ENCODE assay signal across 9 cellular contexts in the genomic region with DNA sequence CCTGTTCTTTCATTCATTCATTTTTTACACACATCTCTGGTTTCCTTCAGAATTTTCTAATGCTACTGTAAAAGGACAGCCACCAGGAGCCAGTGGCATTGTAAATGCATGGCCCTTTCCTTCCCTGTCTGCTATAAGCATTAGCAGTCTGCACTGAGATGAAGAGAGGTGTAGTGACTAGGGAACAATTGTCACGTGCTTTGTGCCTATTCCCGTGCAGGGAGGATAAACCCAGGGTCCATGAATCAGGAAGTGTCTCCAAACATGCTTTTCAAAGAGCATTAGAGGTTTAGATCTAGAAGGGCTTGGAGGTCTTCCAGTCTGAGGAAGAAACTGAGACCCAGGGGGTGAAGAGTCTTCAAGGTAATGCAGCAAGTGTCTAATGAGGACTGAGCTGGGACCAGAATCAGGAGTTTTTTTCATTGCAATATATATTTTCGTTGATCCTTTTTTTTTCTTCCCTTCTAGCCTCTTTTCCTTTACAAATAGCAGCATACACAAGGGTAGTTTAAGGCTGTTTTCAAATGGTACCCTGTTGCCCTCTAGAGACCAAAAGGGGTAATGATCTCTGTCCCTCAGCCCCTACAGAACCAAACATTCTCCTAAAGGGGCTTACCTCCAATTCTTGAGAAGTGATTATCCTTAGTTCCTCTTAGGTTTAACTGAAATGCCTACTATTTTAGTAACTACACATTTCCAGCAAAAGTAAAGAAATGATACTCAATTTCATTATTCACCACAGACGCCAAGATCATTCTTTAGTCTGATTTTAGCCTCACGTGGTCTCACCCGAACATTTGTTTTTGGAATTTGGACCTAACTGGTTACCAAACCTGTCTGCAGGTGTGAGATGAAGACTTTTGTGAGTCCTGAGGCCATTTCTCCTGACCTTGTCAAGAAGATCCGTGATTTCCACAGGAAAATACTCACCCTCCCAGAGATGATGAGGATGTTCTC. TPM values are rescaled to one million over a fixed set of nuclear protein-coding genes. Genes with fewer than 3 reads are reported as not detected.
DNase-seq lines count a peak whose midpoint lies in the region; ATAC-seq and TF ChIP-seq lines count a peak whose summit lies in the region.
"Had no signal": no experiment of that assay in that cellular context is flagged by ENCODE, and none has a peak within 500 bp of the region (broad histone marks: within the 10 kb centered on the region; RNA-seq: fewer than 3 reads in every experiment).

No MANE protein-coding gene starts in this region.

- H4K20me1 ChIP-seq in Loucy (ENCODE audit: insufficient read depth, low read length, poor library complexity, severe bottlenecking) = no peaks in the 10 kb centered on the region

- no peaks in the 10 kb centered on the region for H3K36me3 ChIP-seq in Loucy (ENCODE audit: insufficient read depth, low read length)

- H3K9me2 ChIP-seq in Loucy (replicated peaks; ENCODE audit: low read depth, low read length) = no peaks in the 10 kb centered on the region

- no peak overlapping the region for H3K4me3 Mint-ChIP-seq in activated CD4-positive, alpha-beta T cell treated with anti-CD3 and anti-CD28 coated beads for 36 hours
- H3K4me3 Mint-ChIP-seq in osteocyte (ENCODE audit: unreplicated experiment) = no peak overlapping the region

- H3F3A ChIP-seq in Loucy (ENCODE audit: low read depth) = peaks cover 3% of the 10 kb centered on the region; the same call in 1 of the 2 replicates

- H3K4me3 ChIP-seq in Loucy (ENCODE audit: low read length, poor library complexity, severe bottlenecking) = peak overlapping the region; percentile 8

- H2AFZ ChIP-seq in Loucy (ENCODE audit: low read length) = peak overlapping the region; percentile 87

- H3K9ac ChIP-seq in Loucy (ENCODE audit: low read depth, low read length, poor library complexity, severe bottlenecking) = peak overlapping the region; percentile 65

- H3K27ac Mint-ChIP-seq in activated CD4-positive, alpha-beta T cell treated with anti-CD3 and anti-CD28 coated beads for 36 hours = no peak overlapping the region
- H3K27ac Mint-ChIP-seq in osteocyte (ENCODE audit: unreplicated experiment) = no peak overlapping the region

- peak; percentile 83 for ATAC-seq in activated CD4-positive, alpha-beta T cell treated with anti-CD3 and anti-CD28 coated beads for 36 hours
- ATAC-seq in HG02938 (IDR thresholded peaks at IDR 0.05; ENCODE audit: unreplicated experiment) = no peak

- H3K27me3 ChIP-seq in Loucy (ENCODE audit: insufficient read depth, low read length, poor library complexity, severe bottlenecking) = no peaks in the 10 kb centered on the region

- H3K27me3 Mint-ChIP-seq in activated CD4-positive, alpha-beta T cell treated with anti-CD3 and anti-CD28 coated beads for 36 hours = peaks cover 38% of the 10 kb centered on the region
- peaks cover 83% of the 10 kb centered on the region for H3K27me3 Mint-ChIP-seq in osteocyte (ENCODE audit: unreplicated experiment)

- TF ChIP-seq CTCF in Loucy (conservative IDR thresholded peaks at IDR 0.05; ENCODE audit: low read length) (peak; percentile 91), osteocyte (IDR thresholded peaks at IDR 0.05) (peak; percentile 81)

- intact Hi-C loops in activated CD4-positive, alpha-beta T cell treated with anti-CD3 and anti-CD28 coated beads for 36 hours (cut with DNase I, micrococcal nuclease) = loop anchor here (1.0 to 5.0 kb wide), 4 partner anchors 39 to 323 kb away; no protein-coding TSS in a partner anchor

- POLR2A ChIA-PET in activated CD4-positive, alpha-beta T cell treated with anti-CD3 and anti-CD28 coated beads for 36 hours (lab: Charles Lee) = no interaction called here

- no peaks in the 10 kb centered on the region for H3K79me2 ChIP-seq in Loucy (ENCODE audit: insufficient read depth, low read length)

- CTCF ChIA-PET in activated CD4-positive, alpha-beta T cell treated with anti-CD3 and anti-CD28 coated beads for 36 hours (lab: Charles Lee) = interaction anchor here (0.7 to 2.2 kb wide), 3 partner anchors 13 to 133 kb away, joined by 3 to 23 read pairs (median 4); no protein-coding TSS in a partner anchor

- peaks cover 37% of the 10 kb centered on the region for H3K4me1 ChIP-seq in Loucy (ENCODE audit: insufficient read depth, low read length, poor library complexity, severe bottlenecking)

- H3K9me3 Mint-ChIP-seq in activated CD4-positive, alpha-beta T cell treated with anti-CD3 and anti-CD28 coated beads for 36 hours (ENCODE audit: low read depth) = no peaks in the 10 kb centered on the region
- no peaks in the 10 kb centered on the region for H3K9me3 Mint-ChIP-seq in osteocyte (ENCODE audit: unreplicated experiment)

- H3K36me3 Mint-ChIP-seq in activated CD4-positive, alpha-beta T cell treated with anti-CD3 and anti-CD28 coated beads for 36 hours (ENCODE audit: low read depth) = no peaks in the 10 kb centered on the region
- H3K36me3 Mint-ChIP-seq in osteocyte (ENCODE audit: unreplicated experiment) = no peaks in the 10 kb centered on the region

- H3K9me3 ChIP-seq in Loucy (ENCODE audit: insufficient read depth, low read depth, low read length) = no peaks in the 10 kb centered on the region

- peak; percentile 16 for DNase-seq in activated CD4-positive, alpha-beta T cell treated with anti-CD3 and anti-CD28 coated beads for 36 hours
- no peak for DNase-seq in activated CD4-positive, alpha-beta T cell treated with anti-CD3 and anti-CD28 coated beads, Interleukin-2, amount 50 U/mL, for 1 hour
- DNase-seq in T1000 (lab: John Stamatoyannopoulos, UW) (peak; percentile 13), fibroblast of the conjunctiva (ENCODE audit: low read depth) (peak; percentile 12), osteocyte (ENCODE audit: extremely low spot score, unreplicated experiment) (no peak), UCSD-AML1 (lab: John Stamatoyannopoulos, UW; ENCODE audit: unreplicated experiment) (no peak)

- peaks cover 12% of the 10 kb centered on the region for H3K4me1 Mint-ChIP-seq in activated CD4-positive, alpha-beta T cell treated with anti-CD3 and anti-CD28 coated beads for 36 hours
- H3K4me1 Mint-ChIP-seq in osteocyte (ENCODE audit: unreplicated experiment) = peaks cover 4% of the 10 kb centered on the region

- peak overlapping the region; percentile 34 for H3K4me2 ChIP-seq in Loucy (ENCODE audit: low read depth, low read length, poor library complexity, severe bottlenecking)

RNA-seq across cellular contexts. Expression of a gene that starts 6.6 kb away (rescaled TPM):
- under 1 TPM; 0.18 to 0.26 TPM for total RNA-seq in activated CD4-positive, alpha-beta T cell treated with anti-CD3 and anti-CD28 coated beads for 36 hours
- not detected in 2 replicates for total RNA-seq in osteocyte
- total RNA-seq: urinary bladder had no signal

RNA-seq across cellular contexts. Expression of a gene that starts 8.9 kb away (rescaled TPM):
- total RNA-seq in activated CD4-positive, alpha-beta T cell treated with anti-CD3 and anti-CD28 coated beads for 36 hours = under 1 TPM; 0.11 to 0.16 TPM
- not detected in 2 replicates for total RNA-seq in osteocyte

RNA-seq across cellular contexts. Expression of a gene that starts 34.0 kb away (rescaled TPM):
- total RNA-seq in activated CD4-positive, alpha-beta T cell treated with anti-CD3 and anti-CD28 coated beads for 36 hours = not detected
- total RNA-seq in osteocyte = not detected in 2 replicates
- total RNA-seq: urinary bladder had no signal

RNA-seq across cellular contexts. Expression of a gene that starts 43.3 kb away (rescaled TPM):
- 10 to 100 TPM; 48.4 to 60.4 TPM for total RNA-seq in activated CD4-positive, alpha-beta T cell treated with anti-CD3 and anti-CD28 coated beads for 36 hours
- 39.8 and 41.8 TPM in 2 replicates for total RNA-seq in osteocyte

RNA-seq across cellular contexts. Expression of a gene that starts 57.0 kb away (rescaled TPM):
- not detected for total RNA-seq in activated CD4-positive, alpha-beta T cell treated with anti-CD3 and anti-CD28 coated beads for 36 hours
- total RNA-seq in osteocyte = not detected in 2 replicates

Comparison
In these comparisons a context has a peak if more than half of its experiments do, and no peak if none do; other contexts are left out.
1. DNase-seq: peak in activated CD4-positive, alpha-beta T cell treated with anti-CD3 and anti-CD28 coated beads for 36 hours (single experiment), T1000 (single experiment) and fibroblast of the conjunctiva (single experiment); none in activated CD4-positive, alpha-beta T cell treated with anti-CD3 and anti-CD28 coated beads, Interleukin-2, amount 50 U/mL, for 1 hour (single experiment), osteocyte (single experiment) and UCSD-AML1 (single experiment).